ENCODE assay signal across 8 cellular contexts in the genomic region with DNA sequence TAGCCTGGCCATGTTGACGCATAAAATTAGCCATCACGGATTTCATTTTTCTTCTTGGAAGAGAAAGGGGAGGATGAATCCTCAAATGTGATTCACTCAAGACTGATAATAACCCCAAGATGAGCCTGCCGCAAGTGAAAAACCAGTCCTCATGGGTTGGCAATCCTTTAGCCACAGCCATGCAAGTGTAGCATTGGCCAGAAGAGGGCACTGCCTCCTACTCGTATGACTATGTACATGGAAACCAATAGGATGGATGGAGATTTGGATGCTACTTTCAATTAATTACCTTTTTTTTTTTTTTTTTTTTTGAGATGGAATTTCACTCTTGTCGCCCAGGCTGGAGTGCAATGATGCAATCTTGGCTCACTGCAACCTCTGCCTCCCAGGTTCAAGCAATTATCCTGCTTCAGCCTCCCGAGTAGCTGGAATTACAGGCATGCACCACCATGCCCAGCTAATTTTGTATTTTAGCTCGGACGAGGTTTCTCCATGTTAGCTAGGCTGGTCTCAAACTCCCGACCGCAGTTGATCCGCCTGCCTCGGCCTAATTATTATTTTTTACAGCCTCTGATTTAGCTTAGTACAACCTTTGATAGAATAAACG. TPM values are rescaled to one million over a fixed set of nuclear protein-coding genes. Genes with fewer than 3 reads are reported as not detected.
A peak's percentile ranks its signal among the peaks of the same experiment; 100 is the strongest.
DNase-seq lines count a peak whose midpoint lies in the region; ATAC-seq, FAIRE-seq and TF ChIP-seq lines count a peak whose summit lies in the region.
"Not testable (repeated sequence)": the region's sequence is repeated elsewhere in the genome, so short reads cannot be mapped to it uniquely, and the experiment has no call there.

No MANE protein-coding gene starts in this region.

- not testable (repeated sequence) for H3K27ac ChIP-seq in SK-N-SH (ENCODE audit: low read depth in 2 of 2, low read length in 1 of 2); suprapubic skin

- not testable (repeated sequence) for FAIRE-seq in frontal cortex (lab: Jason Lieb, UNC)

- not testable (repeated sequence) for H3F3A ChIP-seq in SK-N-SH (replicated peaks; ENCODE audit: insufficient read depth)

- TF ChIP-seq CTCF in SK-N-SH (IDR thresholded peaks at IDR 0.05) (peak; percentile 94), suprapubic skin (IDR thresholded peaks at IDR 0.05) (peak; percentile 82 to 92)

- not testable (repeated sequence) for TF ChIP-seq POLR2A in suprapubic skin (IDR thresholded peaks at IDR 0.05)

- peak; percentile 89 for TF ChIP-seq RAD21 in SK-N-SH (IDR thresholded peaks at IDR 0.05; ENCODE audit: low read length)

- not testable (repeated sequence) for H4K20me1 ChIP-seq in SK-N-SH (ENCODE audit: insufficient read depth)

- H3K79me2 ChIP-seq in SK-N-SH (ENCODE audit: insufficient read depth), result not testable (repeated sequence)

- POLR2A ChIA-PET in SK-N-SH (lab: Yijun Ruan, JAX), result interaction anchor here (0.7 to 1.1 kb wide), 2 partner anchors 39 to 72 kb away, joined by 3 to 4 read pairs; no protein-coding TSS in a partner anchor

- TF ChIP-seq EP300 in SK-N-SH (IDR thresholded peaks at IDR 0.05; ENCODE audit: borderline replicate concordance in 1 of 2, low read depth in 1 of 2, low read length in 1 of 2); suprapubic skin (IDR thresholded peaks at IDR 0.05): not testable (repeated sequence)

- 39% methylated on average over 13 of the region's 13 CpGs for WGBS in SK-N-SH (ENCODE audit: low lambda C conversion rate)
- 38% methylated on average over 13 of the region's 13 CpGs for WGBS in suprapubic skin

- peak overlapping the region; percentile 57; the same call in 1 of the 2 replicates for H2AFZ ChIP-seq in SK-N-SH (ENCODE audit: low read depth)

- not testable (repeated sequence) for H3K4me2 ChIP-seq in SK-N-SH

- not testable (repeated sequence) for H3K4me3 ChIP-seq in SK-N-SH (ENCODE audit: low read depth in 2 of 2, low read length in 1 of 2); suprapubic skin

- not testable (repeated sequence) for H3K9ac ChIP-seq in SK-N-SH

- CTCF ChIA-PET in SK-N-SH (lab: Yijun Ruan, JAX), result interaction anchor here (0.6 to 4.6 kb wide), 18 partner anchors 14 to 361 kb away, joined by 3 to 50 read pairs (median 4); a partner anchor contains a TSS

- DNase-seq in GF-D8 (lab: John Stamatoyannopoulos, UW) (peak; percentile 20), NCI-H128 (lab: John Stamatoyannopoulos, UW; ENCODE audit: unreplicated experiment) (peak; percentile 43), SK-N-SH (peak; percentile 70), frontal cortex (ENCODE audit: low spot score in 2 of 2) (peak; percentile 38 to 65), occipital lobe (lab: John Stamatoyannopoulos, UW) (peak; percentile 61), suprapubic skin (ENCODE audit: low spot score in 2 of 2) (peak; percentile 89)
- peak; percentile 60 for DNase-seq in activated gamma-delta T cell treated with anti-CD3 and anti-CD28 coated beads, Interleukin-2, amount 50 U/mL, for 16 hours (ENCODE audit: low read depth)

- H3K9me3 ChIP-seq in SK-N-SH, suprapubic skin: not testable (repeated sequence)

- H3K9me2 ChIP-seq in SK-N-SH, result not testable (repeated sequence)

- H3K27me3 ChIP-seq in SK-N-SH (ENCODE audit: insufficient read depth); suprapubic skin: not testable (repeated sequence)

- H3K4me1 ChIP-seq in SK-N-SH (ENCODE audit: control insufficient read depth in 1 of 2, insufficient read depth in 2 of 2, low read depth in 1 of 2, low read length in 1 of 2) (peaks cover 7 to 26% of the 10 kb centered on the region in 2 experiments), suprapubic skin (peaks cover 37% of the 10 kb centered on the region)

- ATAC-seq in HG02571 (IDR thresholded peaks at IDR 0.05; ENCODE audit: unreplicated experiment), result peak; percentile 72

- H3K36me3 ChIP-seq in SK-N-SH (replicated peaks in 1 of 2; ENCODE audit: control insufficient read depth in 1 of 2, insufficient read depth in 2 of 2, low read length in 1 of 2); suprapubic skin: not testable (repeated sequence)

TF ChIP-seq in SK-N-SH, 30 proteins besides CTCF, POLR2A, EP300 and RAD21:
- TF ChIP-seq SMC3 (IDR thresholded peaks at IDR 0.05; ENCODE audit: low read depth, low read length), result peak; percentile 95

RNA-seq across cellular contexts. Expression of a gene that starts 38.2 kb away (rescaled TPM):
- 105 and 129 TPM in 2 replicates for polyA plus RNA-seq in SK-N-SH (2012; rRNA removed)
- 58.3 and 77.1 TPM in 2 replicates for polyA plus RNA-seq in SK-N-SH (2012; cell fraction: cytosol; rRNA removed)
- polyA plus RNA-seq in SK-N-SH (2012; cell fraction: nucleus; rRNA removed), result 74.0 and 90.8 TPM in 2 replicates
- total RNA-seq in frontal cortex, result 17.9 TPM
- 21.8 TPM for total RNA-seq in occipital lobe
- total RNA-seq in suprapubic skin, result 10 to 100 TPM; 40.3 to 95.5 (median 59.7) TPM

RNA-seq across cellular contexts. Expression of a gene that starts 39.4 kb away (rescaled TPM):
- polyA plus RNA-seq in SK-N-SH (2012; rRNA removed), result 59.5 and 59.8 TPM in 2 replicates
- polyA plus RNA-seq in SK-N-SH (2012; cell fraction: cytosol; rRNA removed), result 50.7 and 56.5 TPM in 2 replicates
- 51.5 and 55.5 TPM in 2 replicates for polyA plus RNA-seq in SK-N-SH (2012; cell fraction: nucleus; rRNA removed)
- total RNA-seq in frontal cortex (10.6 TPM), occipital lobe (15.4 TPM), suprapubic skin (100 to 1,000 TPM; 448 to 713 (median 594) TPM)

Comparison
In these comparisons a context has a peak if more than half of its experiments do, and no peak if none do; other contexts are left out.
1. DNase-seq: peak in every context shown above with its lines; median percentile 89 in suprapubic skin; 70 in SK-N-SH; 61 in occipital lobe; 60 in activated gamma-delta T cell treated with anti-CD3 and anti-CD28 coated beads, Interleukin-2, amount 50 U/mL, for 16 hours; 52 in frontal cortex; 43 in NCI-H128; 20 in GF-D8.
2. RNA of a gene that starts 39.4 kb away (total RNA-seq): 448 to 713 TPM in suprapubic skin; 15.4 TPM in occipital lobe (single experiment) and 10.6 TPM in frontal cortex (single experiment); every median in the first group is over 10 times any median in the second.